In the genomic region with DNA sequence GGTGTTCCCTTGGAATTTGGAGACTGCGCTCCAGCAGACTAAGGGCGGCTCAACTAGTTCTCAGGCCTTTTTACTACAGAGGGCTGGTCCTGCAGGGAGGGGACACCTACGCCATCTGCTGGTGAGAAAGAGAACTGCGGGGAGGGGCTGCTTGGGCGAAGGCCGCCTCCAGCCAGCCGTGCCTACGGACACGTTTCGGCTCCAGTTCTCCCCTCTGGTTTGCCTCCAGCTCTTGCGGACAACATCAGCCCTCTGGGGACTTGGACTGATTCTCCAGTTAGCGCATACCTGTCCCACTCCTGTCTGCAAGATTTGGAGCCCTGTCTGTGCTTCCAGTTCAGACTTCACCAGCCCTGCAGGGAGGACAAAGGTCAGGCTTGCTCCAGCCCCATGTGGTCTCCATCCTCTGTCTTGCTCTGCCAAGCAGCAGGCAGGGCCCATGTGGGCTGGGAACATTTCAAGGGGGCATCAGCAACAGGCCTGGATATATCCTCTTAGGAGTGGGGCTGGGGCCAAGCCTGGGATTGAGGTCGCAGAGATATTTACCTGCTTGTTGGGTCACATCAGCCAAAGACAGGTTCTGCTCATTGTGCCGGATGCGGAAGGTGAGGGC, we compare ENCODE assay signal across 9 cellular contexts. TPM values are rescaled to one million over a fixed set of nuclear protein-coding genes. Genes with fewer than 3 reads are reported as not detected.
DNase-seq lines count a peak whose midpoint lies in the region; ATAC-seq and TF ChIP-seq lines count a peak whose summit lies in the region.
"Had no signal": no experiment of that assay in that cellular context is flagged by ENCODE, and none has a peak within 500 bp of the region (broad histone marks: within the 10 kb centered on the region; RNA-seq: fewer than 3 reads in every experiment).

No MANE protein-coding gene starts in this region.

- no peak overlapping the region for H3K4me3 Mint-ChIP-seq in T-helper 17 cell

- H3K4me3 ChIP-seq in DND-41 (ENCODE audit: low read depth in 1 of 2, low read length in 2 of 2), result no peak overlapping the region
- no peak overlapping the region for H3K4me3 ChIP-seq in HAP-1
- H3K4me3 ChIP-seq in right atrium auricular region, result no peak overlapping the region

- H3K27me3 ChIP-seq in DND-41 (ENCODE audit: insufficient read depth, low read length, poor library complexity), result peaks cover 32% of the 10 kb centered on the region
- peaks cover 44% of the 10 kb centered on the region for H3K27me3 ChIP-seq in HAP-1 (ENCODE audit: low read depth)
- no peaks in the 10 kb centered on the region for H3K27me3 ChIP-seq in right atrium auricular region

- H3K27ac Mint-ChIP-seq in T-helper 17 cell, result no peak overlapping the region

- ATAC-seq in DND-41 (ENCODE audit: insufficient read depth, low read depth), result peak; percentile 72
- ATAC-seq in T-helper 17 cell, result peak; percentile 63
- ATAC-seq in sciatic nerve, result peak; percentile 80
- ATAC-seq in GM21737 (IDR thresholded peaks at IDR 0.05; ENCODE audit: unreplicated experiment), result no peak

- peaks cover 19% of the 10 kb centered on the region for H3K4me1 Mint-ChIP-seq in T-helper 17 cell

- H2AFZ ChIP-seq in DND-41 (ENCODE audit: low read depth, low read length), result no peak overlapping the region

- no peaks in the 10 kb centered on the region for H3K79me2 ChIP-seq in DND-41 (ENCODE audit: insufficient read depth, low read length)

- H3K36me3 Mint-ChIP-seq in T-helper 17 cell (ENCODE audit: low read depth), result no peaks in the 10 kb centered on the region

- H3K27ac ChIP-seq in DND-41 (ENCODE audit: low read length) (no peak overlapping the region), right atrium auricular region (no peak overlapping the region)
- H3K27ac ChIP-seq: epithelial cell of prostate had no signal

- TF ChIP-seq CTCF in DND-41 (IDR thresholded peaks at IDR 0.05; ENCODE audit: borderline replicate concordance, extremely low read depth, low read length, poor library complexity, severe bottlenecking), result peak; percentile 98
- TF ChIP-seq CTCF in right atrium auricular region (IDR thresholded peaks at IDR 0.05), result peak; percentile 96 to 99

- no peak overlapping the region for H3K9ac ChIP-seq in DND-41 (ENCODE audit: low read depth, low read length)

- H3K36me3 ChIP-seq in DND-41 (ENCODE audit: insufficient read depth, low read length) (no peaks in the 10 kb centered on the region), HAP-1 (replicated peaks) (no peaks in the 10 kb centered on the region), right atrium auricular region (no peaks in the 10 kb centered on the region)

- H3K4me1 ChIP-seq in DND-41 (ENCODE audit: insufficient read depth, low read length), result peaks cover 18% of the 10 kb centered on the region
- H3K4me1 ChIP-seq in HAP-1, result peaks cover 7% of the 10 kb centered on the region
- H3K4me1 ChIP-seq in right atrium auricular region, result peaks cover 0 to 13% of the 10 kb centered on the region in 2 donors

- H4K20me1 ChIP-seq in DND-41 (ENCODE audit: insufficient read depth, low read length), result peaks cover 3% of the 10 kb centered on the region; the same call in 1 of the 2 replicates

- no peaks in the 10 kb centered on the region for H3K9me3 ChIP-seq in DND-41 (ENCODE audit: insufficient read depth, low read length, severe bottlenecking)
- 0 out of 2 replicates have a peak, but pooled peaks cover 2% of the 10 kb centered on the region for H3K9me3 ChIP-seq in HAP-1
- no peaks in the 10 kb centered on the region for H3K9me3 ChIP-seq in T-helper 17 cell (ENCODE audit: control insufficient read depth, low read length, poor library complexity, severe bottlenecking)
- H3K9me3 ChIP-seq in right atrium auricular region, result no peaks in the 10 kb centered on the region

- H3K4me2 ChIP-seq in DND-41 (ENCODE audit: insufficient read depth, low read length), result no peak overlapping the region

- peaks cover 42% of the 10 kb centered on the region for H3K27me3 Mint-ChIP-seq in T-helper 17 cell

- DNase-seq in DND-41 (peak; percentile 84), HAP-1 (ENCODE audit: low spot score in 2 of 2) (peak; percentile 66 to 93), NCI-H146 treated with DMSO at 0.1 percent for 48 hours (lab: John Stamatoyannopoulos, UW; ENCODE audit: unreplicated experiment) (peak; percentile 13), T-helper 17 cell (peak; percentile 70 to 89 (median 77)), amniotic stem cell (lab: John Stamatoyannopoulos, UW) (peak; percentile 35), right atrium auricular region (ENCODE audit: low spot score) (peak; percentile 88), sciatic nerve (ENCODE audit: low spot score) (peak; percentile 94)

- in situ Hi-C loops in HAP-1 (cut with MboI; ENCODE audit: low sequenced_read_pairs), result loop anchor here (5.0 kb wide), 1 partner anchor 137 kb away; the partner anchor contains the start of gene NHEJ1

- intact Hi-C loops in sciatic nerve (cut with DNase I), result loop anchor here (5.0 kb wide), 1 partner anchor 137 kb away; the partner anchor contains the start of gene NHEJ1

RNA-seq across cellular contexts. Expression of gene PTPRN, which starts 10.3 kb away (rescaled TPM):
- 1 to 10 TPM in 1 of 2 donors, not detected in 1; 2.6 TPM for total RNA-seq in T-helper 17 cell
- total RNA-seq in right atrium auricular region, result under 1 TPM in 1 of 2 donors, not detected in 1; 0.74 TPM
- total RNA-seq in sciatic nerve, result 0.58 TPM

RNA-seq across cellular contexts. Expression of gene DNAJB2, which starts 19.7 kb away (rescaled TPM):
- total RNA-seq in T-helper 17 cell (100 to 1,000 TPM; 101 to 120 TPM), right atrium auricular region (10 to 100 TPM; 33.3 to 38.7 TPM), sciatic nerve (120 TPM)

RNA-seq across cellular contexts. Expression of gene RESP18, which starts 33.7 kb away (rescaled TPM):
- total RNA-seq in T-helper 17 cell (not detected), right atrium auricular region (not detected), sciatic nerve (not detected)

RNA-seq across cellular contexts. Expression of gene TUBA4A, which starts 45.1 kb away (rescaled TPM):
- 100 to 1,000 TPM; 107 to 184 TPM for total RNA-seq in T-helper 17 cell
- 100 to 1,000 TPM in 1 of 2 donors, 10 to 100 TPM in 1; 51.7 to 159 TPM for total RNA-seq in right atrium auricular region
- 12.5 TPM for total RNA-seq in sciatic nerve

RNA-seq across cellular contexts. Expression of gene TUBA4B, which starts 45.8 kb away (rescaled TPM):
- not detected for total RNA-seq in T-helper 17 cell
- not detected for total RNA-seq in right atrium auricular region
- not detected for total RNA-seq in sciatic nerve

Comparison
In these comparisons a context has a peak if more than half of its experiments do, and no peak if none do; other contexts are left out.
1. DNase-seq: peak in every context shown above with its lines; median percentile 94 in sciatic nerve; 88 in right atrium auricular region; 84 in DND-41; 80 in HAP-1; 77 in T-helper 17 cell; 35 in amniotic stem cell; 13 in NCI-H146 treated with DMSO at 0.1 percent for 48 hours.